ENCODE assay signal across 8 cellular contexts in genomic region chr22:50531546-50532352, GRCh38. TPM values are rescaled to one million over a fixed set of nuclear protein-coding genes. Genes with fewer than 3 reads are reported as not detected.
A peak's percentile ranks its signal among the peaks of the same experiment; 100 is the strongest.
DNase-seq lines count a peak whose midpoint lies in the region; ATAC-seq, FAIRE-seq and TF ChIP-seq lines count a peak whose summit lies in the region.

No MANE protein-coding gene starts in this region.

- H3K27me3 ChIP-seq in mucosa of rectum (ENCODE audit: control insufficient read depth in 2 of 2, insufficient read depth in 2 of 2, low read length in 2 of 2) (no peaks in the 10 kb centered on the region), stomach (peaks cover 0 to 67% (median 0%) of the 10 kb centered on the region in 3 donors)

- TF ChIP-seq EP300 in stomach (IDR thresholded peaks at IDR 0.05): no peak

- H3K9me3 ChIP-seq in mucosa of rectum (ENCODE audit: control insufficient read depth in 2 of 2, low read length in 2 of 2): no peaks in the 10 kb centered on the region
- no peaks in the 10 kb centered on the region for H3K9me3 ChIP-seq in stomach

- H3K4me3 ChIP-seq in epithelial cell of esophagus (ENCODE audit: low read length): peak overlapping the region; percentile 79
- H3K4me3 ChIP-seq in mucosa of rectum (ENCODE audit: low read length in 2 of 2): peak overlapping the region; percentile 68 to 85
- peak overlapping the region; percentile 53 to 80 (median 57) for H3K4me3 ChIP-seq in stomach

- peak overlapping the region; percentile 83 to 95 for H3K9ac ChIP-seq in mucosa of rectum (ENCODE audit: low read depth in 1 of 2, low read length in 2 of 2)

- FAIRE-seq in HTR-8/SVneo (lab: Jason Lieb, UNC): no peak

- H3K27ac ChIP-seq in mucosa of rectum (ENCODE audit: low read depth in 2 of 2, low read length in 2 of 2) (peak overlapping the region; percentile 93 to 99), stomach (peak overlapping the region; percentile 92 to 98 (median 93))

- intact Hi-C loops in stomach (cut with DNase I; ENCODE audit: low total_unique reads): no loop called here

- peak; percentile 24 for ATAC-seq in GM18867 (IDR thresholded peaks at IDR 0.05; ENCODE audit: unreplicated experiment)
- no peak for ATAC-seq in HG03097 (IDR thresholded peaks at IDR 0.05; ENCODE audit: low FRiP score, unreplicated experiment)

- TF ChIP-seq POLR2A in stomach (IDR thresholded peaks at IDR 0.05): no peak

- DNase-seq in NCI-H1105 treated with DMSO at 0.1 percent for 48 hours (lab: John Stamatoyannopoulos, UW) (peak; percentile 34), epithelial cell of esophagus (ENCODE audit: low read depth) (peak; percentile 75), stomach (peak; percentile 84), HTR-8/SVneo (ENCODE audit: insufficient read length, low spot score) (no peak)
- DNase-seq in activated CD8-positive, alpha-beta memory T cell treated with anti-CD3 and anti-CD28 coated beads, Interleukin-2, amount 50 U/mL, for 4 hours: peak; percentile 58

- H3K36me3 ChIP-seq in mucosa of rectum (ENCODE audit: control insufficient read depth in 2 of 2, insufficient read depth in 2 of 2, low read length in 2 of 2): no peaks in the 10 kb centered on the region
- no peaks in the 10 kb centered on the region for H3K36me3 ChIP-seq in stomach

- 0 to 2% (median 0%) methylated on average over 47 to 84 of the region's 84 CpGs for WGBS in stomach, 5 donors

- H3K4me1 ChIP-seq in mucosa of rectum (ENCODE audit: control insufficient read depth in 2 of 2, insufficient read depth in 2 of 2, low read length in 2 of 2) (peaks cover 20 to 28% of the 10 kb centered on the region in 2 donors), stomach (peaks cover 47 to 76% (median 56%) of the 10 kb centered on the region in 4 donors)

- TF ChIP-seq CTCF in epithelial cell of esophagus (IDR thresholded peaks at IDR 0.05; ENCODE audit: insufficient read depth, low read depth, low read length, missing control alignments) (no peak), stomach (IDR thresholded peaks at IDR 0.05) (no peak)

RNA-seq across cellular contexts. Expression of gene TYMP, which starts 1.9 kb away (rescaled TPM):
- total RNA-seq in stomach: 100 to 1,000 TPM in 2 of 5 donors, 10 to 100 TPM in 3; 14.3 to 146 (median 78.8) TPM
- 100 to 1,000 TPM in 1 of 3 donors, 10 to 100 TPM in 2; 46.3 to 162 (median 61.6) TPM for polyA plus RNA-seq in stomach

RNA-seq across cellular contexts. Expression of gene SCO2, which starts 6.4 kb away (rescaled TPM):
- total RNA-seq in stomach: not detected
- polyA plus RNA-seq in stomach: 1 to 10 TPM in 2 of 3 donors, under 1 TPM in 1; 0.92 to 7.5 (median 1.9) TPM

RNA-seq across cellular contexts. Expression of gene KLHDC7B, which starts 13.9 kb away (rescaled TPM):
- not detected for total RNA-seq in stomach
- under 1 TPM in 2 of 3 donors, not detected in 1; 0.25 to 0.46 TPM for polyA plus RNA-seq in stomach

RNA-seq across cellular contexts. Expression of gene NCAPH2, which starts 23.7 kb away (rescaled TPM):
- total RNA-seq in stomach: 10 to 100 TPM; 12.9 to 34.8 (median 23.2) TPM
- 10 to 100 TPM; 34.5 to 47.9 (median 38.4) TPM for polyA plus RNA-seq in stomach

RNA-seq across cellular contexts. Expression of gene LMF2, which starts 24.2 kb away (rescaled TPM):
- total RNA-seq in stomach: 100 to 1,000 TPM in 1 of 5 donors, 10 to 100 TPM in 4; 11.9 to 212 (median 58.5) TPM
- polyA plus RNA-seq in stomach: 10 to 100 TPM; 13.1 to 73.4 (median 25.6) TPM
